In the genomic region with DNA sequence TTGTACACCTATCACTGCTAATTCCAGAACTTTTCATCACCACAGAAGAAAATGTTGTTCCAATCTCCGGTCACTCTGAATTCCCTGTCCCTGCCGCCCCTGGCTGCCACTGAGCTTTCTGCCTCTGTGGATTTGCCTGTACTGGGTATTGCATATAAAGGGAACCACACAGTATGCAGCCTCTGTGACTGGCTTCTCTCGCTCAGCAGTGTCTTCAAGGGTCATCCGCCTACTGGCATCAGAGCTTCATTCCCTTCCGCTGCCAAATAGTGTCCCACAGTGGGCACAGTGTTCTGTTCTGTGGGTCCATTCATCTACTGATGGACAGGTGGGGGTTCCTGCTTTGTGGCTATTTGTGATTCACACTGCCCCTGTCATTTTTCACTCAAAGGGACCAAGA, we compare ENCODE assay signal across 15 cellular contexts. TPM values are rescaled to one million over a fixed set of nuclear protein-coding genes. Genes with fewer than 3 reads are reported as not detected.
DNase-seq lines count a peak whose midpoint lies in the region; ATAC-seq lines count a peak whose summit lies in the region.
"Had no signal": no experiment of that assay in that cellular context is flagged by ENCODE, and none has a peak within 500 bp of the region (broad histone marks: within the 10 kb centered on the region; RNA-seq: fewer than 3 reads in every experiment).

No MANE protein-coding gene starts in this region.

- intact Hi-C loops in left cardiac atrium (cut with DNase I) (no loop called here), Right ventricle myocardium inferior (cut with DNase I) (no loop called here)

- H3K27ac ChIP-seq in substantia nigra (ENCODE audit: low read depth, low read length, poor library complexity, severe bottlenecking) = peak overlapping the region; percentile 3

- peak; percentile 6 for DNase-seq in left cardiac atrium
- DNase-seq in Right ventricle myocardium inferior (ENCODE audit: missing footprints) = no peak
- peak; percentile 8 for DNase-seq in medulla oblongata (ENCODE audit: extremely low spot score)
- peak in 4 of 49 donors; percentile 33 to 63 (median 50) for DNase-seq in substantia nigra (lab: John Stamatoyannopoulos, UW)
- DNase-seq in DMS79 (lab: John Stamatoyannopoulos, UW) = no peak
- DNase-seq in NCI-H82 treated with DMSO at 0.1 percent for 48 hours (lab: John Stamatoyannopoulos, UW; ENCODE audit: unreplicated experiment) = no peak
- DNase-seq: BE2C; CD8-positive, alpha-beta T cell; COR-L47; DMS153; DND-41; GDM1 had no signal

- ATAC-seq in left cardiac atrium (no peak), Right ventricle myocardium inferior (no peak), GM19023 (IDR thresholded peaks at IDR 0.05; ENCODE audit: unreplicated experiment) (no peak)
- ATAC-seq: CD8-positive, alpha-beta T cell; HCT116; HepG2 had no signal

RNA-seq across cellular contexts. Expression of gene DHCR7, which starts 5.3 kb away (rescaled TPM):
- total RNA-seq in left cardiac atrium = 10 to 100 TPM; 53.8 to 63.3 TPM
- total RNA-seq in Right ventricle myocardium inferior = 46.3 TPM

RNA-seq across cellular contexts. Expression of gene NADSYN1, which starts 10.1 kb away (rescaled TPM):
- total RNA-seq in left cardiac atrium = 10 to 100 TPM; 25.9 to 26.7 TPM
- 22.1 TPM for total RNA-seq in Right ventricle myocardium inferior

Comparison
In these comparisons a context has a peak if more than half of its experiments do, and no peak if none do; other contexts are left out.
1. DNase-seq: peak in left cardiac atrium (single experiment) and medulla oblongata (single experiment); none in Right ventricle myocardium inferior (single experiment), DMS79 (single experiment) and NCI-H82 treated with DMSO at 0.1 percent for 48 hours (single experiment).